Comparison of ENCODE assay signal across 8 cellular contexts in genomic region chr4:185209031-185209851, GRCh38. TPM values are rescaled to one million over a fixed set of nuclear protein-coding genes. Genes with fewer than 3 reads are reported as not detected.
DNase-seq lines count a peak whose midpoint lies in the region; ATAC-seq and TF ChIP-seq lines count a peak whose summit lies in the region.

Gene SNX25 (plus strand): TSS chr4:185209598. CDS start chr4:185209827, 229 bp downstream.

- H4K5ac ChIP-seq in mesendoderm (ENCODE audit: low read length): no peak within 1 kb of the TSS

- H3K4me1 ChIP-seq in endocrine pancreas (ENCODE audit: control insufficient read depth, insufficient read depth, low read length) (peaks cover 7% of the 10 kb centered on the region), mesendoderm (ENCODE audit: control insufficient read depth, low read depth, low read length) (peaks cover 14% of the 10 kb centered on the region)

- peak within 1 kb of the TSS; percentile 83 for H3K18ac ChIP-seq in mesendoderm (ENCODE audit: low read length)

- no peak within 1 kb of the TSS for H2BK120ac ChIP-seq in mesendoderm (ENCODE audit: low read depth, low read length)

- WGBS in mesendoderm (ENCODE audit: extremely low coverage, insufficient coverage, low lambda C conversion rate): no CpG with 5 or more reads among the region's 72 CpGs

- peaks cover 1% of the 10 kb centered on the region for H3K36me3 Mint-ChIP-seq in activated CD8-positive, alpha-beta memory T cell treated with anti-CD3 and anti-CD28 coated beads, Interleukin-2, amount 10 ng/mL, durations not matched to agents 7 days and 5 days

- peaks cover 3% of the 10 kb centered on the region for H3K79me1 ChIP-seq in mesendoderm (ENCODE audit: low read length)

- H3K79me2 ChIP-seq in mesendoderm (ENCODE audit: control insufficient read depth, insufficient read depth, low read length): peaks cover 18% of the 10 kb centered on the region

- H3K4me3 Mint-ChIP-seq in activated CD8-positive, alpha-beta memory T cell treated with anti-CD3 and anti-CD28 coated beads, Interleukin-2, amount 10 ng/mL, durations not matched to agents 7 days and 5 days: peak within 1 kb of the TSS; percentile 85

- H3K36me3 ChIP-seq in endocrine pancreas (ENCODE audit: control insufficient read depth, insufficient read depth, low read length): no peaks in the 10 kb centered on the region
- H3K36me3 ChIP-seq in mesendoderm (ENCODE audit: control insufficient read depth, insufficient read depth, low read length): no peaks in the 10 kb centered on the region

- H3K4me1 Mint-ChIP-seq in activated CD8-positive, alpha-beta memory T cell treated with anti-CD3 and anti-CD28 coated beads, Interleukin-2, amount 10 ng/mL, durations not matched to agents 7 days and 5 days: peaks cover 42% of the 10 kb centered on the region

- peak within 1 kb of the TSS; percentile 99 for H3K56ac ChIP-seq in mesendoderm (ENCODE audit: low read length)

- peak within 1 kb of the TSS; percentile 25 for H3K4ac ChIP-seq in mesendoderm (ENCODE audit: low read depth, low read length)

- CTCF ChIA-PET in activated CD8-positive, alpha-beta memory T cell treated with anti-CD3 and anti-CD28 coated beads, Interleukin-2, amount 10 ng/mL, durations not matched to agents 7 days and 5 days (lab: Charles Lee): interaction anchor here (1.1 to 2.2 kb wide), 5 partner anchors 9 to 186 kb away, joined by 3 to 8 read pairs (median 5); partner anchors contain the start of genes ANKRD37, LRP2BP and SLC25A4

- no peak within 1 kb of the TSS for H2AK5ac ChIP-seq in mesendoderm (ENCODE audit: low read length)

- ATAC-seq in HG03175 (IDR thresholded peaks at IDR 0.05; ENCODE audit: unreplicated experiment): peak; percentile 75
- peak; percentile 93 for ATAC-seq in activated CD8-positive, alpha-beta memory T cell treated with anti-CD3 and anti-CD28 coated beads, Interleukin-2, amount 10 ng/mL, durations not matched to agents 7 days and 5 days

- H3K9ac ChIP-seq in endocrine pancreas (ENCODE audit: control insufficient read depth, insufficient read depth, low read length): peak within 1 kb of the TSS; percentile 65
- peak within 1 kb of the TSS; percentile 93 for H3K9ac ChIP-seq in mesendoderm (ENCODE audit: low read length)

- H2BK5ac ChIP-seq in mesendoderm (ENCODE audit: low read length): peak within 1 kb of the TSS; percentile 85

- no peak within 1 kb of the TSS for H3K23ac ChIP-seq in mesendoderm (ENCODE audit: low read length)

- H3K9me3 ChIP-seq in endocrine pancreas (ENCODE audit: control insufficient read depth, low read length): no peaks in the 10 kb centered on the region

- H3K27me3 ChIP-seq in endocrine pancreas (ENCODE audit: control insufficient read depth, insufficient read depth, low read length): no peaks in the 10 kb centered on the region
- no peaks in the 10 kb centered on the region for H3K27me3 ChIP-seq in mesendoderm (ENCODE audit: insufficient read depth, low read length, poor library complexity)

- peak within 1 kb of the TSS; percentile 75 for H3K27ac ChIP-seq in mesendoderm (ENCODE audit: low read depth, low read length)

- H3K27ac Mint-ChIP-seq in activated CD8-positive, alpha-beta memory T cell treated with anti-CD3 and anti-CD28 coated beads, Interleukin-2, amount 10 ng/mL, durations not matched to agents 7 days and 5 days: peak within 1 kb of the TSS; percentile 83

- H3K4me2 ChIP-seq in mesendoderm (ENCODE audit: low read length): peak within 1 kb of the TSS; percentile 93

- peak; percentile 90 for DNase-seq in AG20443 (ENCODE audit: low spot score)
- DNase-seq in NCI-H774 (lab: John Stamatoyannopoulos, UW): peak; percentile 61
- DNase-seq in activated CD8-positive, alpha-beta memory T cell treated with anti-CD3 and anti-CD28 coated beads, Interleukin-2, amount 10 ng/mL, durations not matched to agents 7 days and 5 days: peak; percentile 89
- DNase-seq in mesendoderm: peak; percentile 90
- DNase-seq in stimulated activated CD8-positive, alpha-beta memory T cell treated with anti-CD3 and anti-CD28 coated beads, Interleukin-15, amount 100 ng/mL, for 24 hours (ENCODE audit: low read depth): peak; percentile 81

- peak; percentile 88 for TF ChIP-seq POLR2A in GM18951 (IDR thresholded peaks at IDR 0.05; ENCODE audit: extremely low read depth, insufficient read depth, insufficient read length)

- H3K9me3 Mint-ChIP-seq in activated CD8-positive, alpha-beta memory T cell treated with anti-CD3 and anti-CD28 coated beads, Interleukin-2, amount 10 ng/mL, durations not matched to agents 7 days and 5 days (ENCODE audit: low read depth): no peaks in the 10 kb centered on the region

- in situ Hi-C loops in GM18951 (cut with MboI; ENCODE audit: low sequenced_read_pairs, unreplicated experiment): no loop called here

- H4K8ac ChIP-seq in mesendoderm (ENCODE audit: low read depth, low read length): no peak within 1 kb of the TSS

- H2BK15ac ChIP-seq in mesendoderm (replicated peaks; ENCODE audit: low read depth): no peak within 1 kb of the TSS

- H3K4me3 ChIP-seq in endocrine pancreas (ENCODE audit: control insufficient read depth, insufficient read depth, low read length) (peak within 1 kb of the TSS; percentile 87), mesendoderm (ENCODE audit: low read length) (peak within 1 kb of the TSS; percentile 96)

- no peaks in the 10 kb centered on the region for H3K27me3 Mint-ChIP-seq in activated CD8-positive, alpha-beta memory T cell treated with anti-CD3 and anti-CD28 coated beads, Interleukin-2, amount 10 ng/mL, durations not matched to agents 7 days and 5 days

RNA-seq across cellular contexts. Expression of gene SNX25, which starts in this region (rescaled TPM):
- total RNA-seq in activated CD8-positive, alpha-beta memory T cell treated with anti-CD3 and anti-CD28 coated beads, Interleukin-2, amount 10 ng/mL, durations not matched to agents 7 days and 5 days: 10 to 100 TPM; 16.2 to 16.9 TPM
- polyA plus RNA-seq in mesendoderm (2013, experiment 1 of 2): 7.4 TPM
- 7.6 TPM for polyA plus RNA-seq in mesendoderm (2013, experiment 2 of 2)

Comparison
In these comparisons a context has a peak if more than half of its experiments do, and no peak if none do; other contexts are left out.
1. Peak in every context shown above with its lines: DNase-seq, ATAC-seq, H3K4me3 ChIP-seq and H3K27ac ChIP-seq.